Comparison of ENCODE assay signal across 20 cellular contexts in genomic region chr16:27149986-27150385, GRCh38. TPM values are rescaled to one million over a fixed set of nuclear protein-coding genes. Genes with fewer than 3 reads are reported as not detected.
DNase-seq lines count a peak whose midpoint lies in the region; ATAC-seq, FAIRE-seq and TF ChIP-seq lines count a peak whose summit lies in the region.
"Had no signal": no experiment of that assay in that cellular context is flagged by ENCODE, and none has a peak within 500 bp of the region (broad histone marks: within the 10 kb centered on the region; RNA-seq: fewer than 3 reads in every experiment).

No MANE protein-coding gene starts in this region.

- H3K9me2 ChIP-seq in MM.1S (replicated peaks; ENCODE audit: insufficient read depth, low read length): no peaks in the 10 kb centered on the region

- no peak overlapping the region for H2AFZ ChIP-seq in MM.1S (ENCODE audit: low read length)
- H2AFZ ChIP-seq: PC-9 had no signal

- no peak overlapping the region for H3K4me2 ChIP-seq in MM.1S (ENCODE audit: low read depth, low read length)
- H3K4me2 ChIP-seq: PC-9 had no signal

- H3K4me3 ChIP-seq in MM.1S (ENCODE audit: low read length): no peak overlapping the region
- no peak overlapping the region for H3K4me3 ChIP-seq in upper lobe of right lung
- H3K4me3 ChIP-seq: esophagus squamous epithelium, PC-9, SJSA1 had no signal

- no peaks in the 10 kb centered on the region for H3K27me3 ChIP-seq in MM.1S (replicated peaks; ENCODE audit: insufficient read depth, low read length)
- peaks cover 5% of the 10 kb centered on the region for H3K27me3 ChIP-seq in upper lobe of right lung
- H3K27me3 ChIP-seq: SJSA1 had no signal

- H3K36me3 ChIP-seq in MM.1S (replicated peaks; ENCODE audit: insufficient read depth, low read length) (no peaks in the 10 kb centered on the region), upper lobe of right lung (no peaks in the 10 kb centered on the region)
- H3K36me3 ChIP-seq: esophagus squamous epithelium, SJSA1 had no signal

- H3K4me1 ChIP-seq in MM.1S (ENCODE audit: low read length) (no peaks in the 10 kb centered on the region; the same call in 1 of the 2 replicates), upper lobe of right lung (no peaks in the 10 kb centered on the region)

- no peak for TF ChIP-seq CTCF in GM13977 (IDR thresholded peaks at IDR 0.05; ENCODE audit: extremely low read depth, insufficient read depth, missing control alignments)
- no peak for TF ChIP-seq CTCF in MM.1S (IDR thresholded peaks at IDR 0.05; ENCODE audit: low read length)
- TF ChIP-seq CTCF in upper lobe of right lung (IDR thresholded peaks at IDR 0.05): no peak

- no peak for TF ChIP-seq POLR2A in H54 (IDR thresholded peaks at IDR 0.05; ENCODE audit: low read depth, low read length)

- in situ Hi-C loops in GM13977 (cut with MboI; ENCODE audit: low pct_unique_long_range_greater_than_20kb, low sequenced_read_pairs, unreplicated experiment): no loop called here

- DNase-seq in GM13977 (ENCODE audit: low spot score) (peak; percentile 52), MM.1S (peak; percentile 64), H54 (ENCODE audit: insufficient read length, low spot score) (no peak), upper lobe of right lung (no peak)
- DNase-seq in effector CD8-positive, alpha-beta T cell (lab: John Stamatoyannopoulos, UW): no peak
- DNase-seq: activated CD4-positive, alpha-beta T cell treated with anti-CD3 and anti-CD28 coated beads, Interleukin-2, amount 10 ng/mL, durations not matched to agents 24 days and 14 days; anterior cingulate cortex; CD4-positive, alpha-beta T cell; DMS53; effector memory CD4-positive, alpha-beta T cell; esophagus squamous epithelium; Karpas-422; naive B cell; NCI-H1092 treated with DMSO at 0.1 percent for 48 hours; NCI-H69; PC-9 had no signal

- ATAC-seq in GM19035 (IDR thresholded peaks at IDR 0.05; ENCODE audit: unreplicated experiment) (peak; percentile 85), HG02885 (IDR thresholded peaks at IDR 0.05; ENCODE audit: poor library complexity, unreplicated experiment) (peak; percentile 70), HG03280 (IDR thresholded peaks at IDR 0.05; ENCODE audit: unreplicated experiment) (no peak), upper lobe of right lung (no peak)

- no peaks in the 10 kb centered on the region for H4K20me1 ChIP-seq in MM.1S (ENCODE audit: insufficient read depth, low read length)

- intact Hi-C loops in upper lobe of right lung (cut with DNase I): loop anchor here (10.0 kb wide), 1 partner anchor 305 kb away; no protein-coding TSS in a partner anchor

- H3K9me3 ChIP-seq in MM.1S (replicated peaks; ENCODE audit: insufficient read depth, low read length) (no peaks in the 10 kb centered on the region), upper lobe of right lung (no peaks in the 10 kb centered on the region)
- H3K9me3 ChIP-seq: esophagus squamous epithelium, SJSA1 had no signal

- no peaks in the 10 kb centered on the region for H3K79me2 ChIP-seq in MM.1S (ENCODE audit: low read length)

- peak overlapping the region; percentile 19; the same call in 1 of the 2 replicates for H3K27ac ChIP-seq in MM.1S (ENCODE audit: low read length)
- no peak overlapping the region for H3K27ac ChIP-seq in upper lobe of right lung
- H3K27ac ChIP-seq: esophagus squamous epithelium, PC-9, SJSA1 had no signal

- H3F3A ChIP-seq in MM.1S (ENCODE audit: insufficient read depth, low read length): no peaks in the 10 kb centered on the region

- no peak overlapping the region for H3K9ac ChIP-seq in MM.1S (ENCODE audit: low read length)

- FAIRE-seq in H54 (lab: Jason Lieb, UNC): no peak

RNA-seq across cellular contexts. Expression of gene KDM8, which starts 53.3 kb away (rescaled TPM):
- total RNA-seq in upper lobe of right lung: 6.1 TPM

Comparison
In these comparisons a context has a peak if more than half of its experiments do, and no peak if none do; other contexts are left out.
1. DNase-seq: peak in GM13977 (single experiment) and MM.1S (single experiment); none in H54 (single experiment), upper lobe of right lung (single experiment) and effector CD8-positive, alpha-beta T cell (single experiment).
2. ATAC-seq: peak in GM19035 (single experiment) and HG02885 (single experiment); none in HG03280 (single experiment) and upper lobe of right lung (single experiment).